In the genomic region with DNA sequence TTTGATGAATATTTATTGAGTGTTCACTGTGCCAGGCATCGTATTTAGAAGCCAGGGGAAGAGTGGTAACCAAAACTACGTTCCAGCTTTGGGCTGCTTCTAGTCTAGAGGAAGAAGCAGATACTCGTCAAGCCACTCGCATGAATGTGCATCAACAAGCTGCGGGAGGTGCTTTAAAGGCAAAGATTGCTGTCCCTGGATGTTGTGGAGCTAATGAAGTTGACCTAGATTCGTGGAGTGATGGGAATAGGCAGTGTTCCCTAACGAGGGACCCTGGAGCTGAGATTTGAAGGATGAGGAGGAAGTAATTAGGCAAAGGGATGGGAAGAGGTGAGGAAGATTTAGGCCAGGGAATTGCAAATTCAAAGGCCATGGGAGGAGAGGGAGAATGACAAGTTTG, we compare ENCODE assay signal across 1 cellular context.
TF ChIP-seq lines count a peak whose summit lies in the region.

No MANE protein-coding gene starts in this region.

TF ChIP-seq in SK-N-SH treated with all-trans-retinoic acid at 6 μM for 48 hours, 23 proteins besides CTCF, POLR2A, EP300 and RAD21 (continued from another document):
- TF ChIP-seq, protein P1, sequence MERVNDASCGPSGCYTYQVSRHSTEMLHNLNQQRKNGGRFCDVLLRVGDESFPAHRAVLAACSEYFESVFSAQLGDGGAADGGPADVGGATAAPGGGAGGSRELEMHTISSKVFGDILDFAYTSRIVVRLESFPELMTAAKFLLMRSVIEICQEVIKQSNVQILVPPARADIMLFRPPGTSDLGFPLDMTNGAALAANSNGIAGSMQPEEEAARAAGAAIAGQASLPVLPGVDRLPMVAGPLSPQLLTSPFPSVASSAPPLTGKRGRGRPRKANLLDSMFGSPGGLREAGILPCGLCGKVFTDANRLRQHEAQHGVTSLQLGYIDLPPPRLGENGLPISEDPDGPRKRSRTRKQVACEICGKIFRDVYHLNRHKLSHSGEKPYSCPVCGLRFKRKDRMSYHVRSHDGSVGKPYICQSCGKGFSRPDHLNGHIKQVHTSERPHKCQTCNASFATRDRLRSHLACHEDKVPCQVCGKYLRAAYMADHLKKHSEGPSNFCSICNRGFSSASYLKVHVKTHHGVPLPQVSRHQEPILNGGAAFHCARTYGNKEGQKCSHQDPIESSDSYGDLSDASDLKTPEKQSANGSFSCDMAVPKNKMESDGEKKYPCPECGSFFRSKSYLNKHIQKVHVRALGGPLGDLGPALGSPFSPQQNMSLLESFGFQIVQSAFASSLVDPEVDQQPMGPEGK (CRISPR knock-in tag; IDR thresholded peaks at IDR 0.05; ENCODE audit: borderline replicate concordance) = no peak
- TF ChIP-seq ZFP3 (CRISPR knock-in tag; IDR thresholded peaks at IDR 0.05) = no peak
- TF ChIP-seq OSR1 (CRISPR knock-in tag; IDR thresholded peaks at IDR 0.05) = no peak
- no peak for TF ChIP-seq ZNF70 (CRISPR knock-in tag; IDR thresholded peaks at IDR 0.05)
- TF ChIP-seq ZFP30 (CRISPR knock-in tag; IDR thresholded peaks at IDR 0.05) = no peak
- no peak for TF ChIP-seq CSDC2 (CRISPR knock-in tag; IDR thresholded peaks at IDR 0.05)
TF ChIP-seq in SK-N-SH treated with all-trans-retinoic acid at 6 μM for 48 hours: peak in this region for 0.
